Comparison of ENCODE assay signal across 16 cellular contexts in the genomic region with DNA sequence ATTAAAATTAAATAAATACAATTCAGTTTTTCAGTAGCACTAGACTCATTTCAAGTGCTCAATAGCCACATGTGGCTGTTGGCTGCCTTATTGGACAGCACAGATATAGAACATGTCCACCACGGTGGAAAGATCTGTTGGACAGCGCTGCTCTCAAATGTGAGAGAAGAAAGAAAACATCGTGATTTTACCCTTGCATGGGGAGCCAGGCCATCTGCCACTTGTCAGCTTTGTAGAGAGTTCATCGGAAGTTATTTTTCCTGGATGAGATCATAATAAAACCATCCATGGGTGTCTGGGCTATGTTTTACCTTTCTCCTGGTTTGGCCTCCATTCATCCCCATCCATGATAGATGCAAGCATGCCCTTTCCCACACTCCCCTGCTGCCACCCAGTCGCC.
"Had no signal": no experiment of that assay in that cellular context is flagged by ENCODE, and none has a peak within 500 bp of the region (broad histone marks: within the 10 kb centered on the region; RNA-seq: fewer than 3 reads in every experiment).

No MANE protein-coding gene starts in this region.

- H3K27me3 Mint-ChIP-seq: natural killer cell treated with Interleukin-12 subunit alpha and Interleukin-12 subunit beta and Interleukin-15 and Interleukin-18, amount 100 ng/mL, for 72 hours had no signal

- H3K4me3 Mint-ChIP-seq: natural killer cell treated with Interleukin-12 subunit alpha and Interleukin-12 subunit beta and Interleukin-15 and Interleukin-18, amount 100 ng/mL, for 72 hours; neural progenitor cell had no signal

- DNase-seq: effector CD8-positive, alpha-beta T cell; foreskin melanocyte; head of caudate nucleus; kidney; left cardiac atrium; left ventricle myocardium superior; mesenchymal stem cell; midbrain; nucleus accumbens; ovary; sigmoid colon; stimulated activated naive CD4-positive, alpha-beta T cell; stomach; transverse colon had no signal

- H3K36me3 Mint-ChIP-seq: natural killer cell treated with Interleukin-12 subunit alpha and Interleukin-12 subunit beta and Interleukin-15 and Interleukin-18, amount 100 ng/mL, for 72 hours; neural progenitor cell had no signal

- H3K27ac Mint-ChIP-seq: neural progenitor cell had no signal

- H3K9me3 Mint-ChIP-seq: natural killer cell treated with Interleukin-12 subunit alpha and Interleukin-12 subunit beta and Interleukin-15 and Interleukin-18, amount 100 ng/mL, for 72 hours; neural progenitor cell had no signal

- ATAC-seq: left cardiac atrium; left ventricle myocardium superior; natural killer cell treated with Interleukin-12 subunit alpha and Interleukin-12 subunit beta and Interleukin-15 and Interleukin-18, amount 100 ng/mL, for 72 hours had no signal
